ENCODE assay signal across 23 cellular contexts in the genomic region with DNA sequence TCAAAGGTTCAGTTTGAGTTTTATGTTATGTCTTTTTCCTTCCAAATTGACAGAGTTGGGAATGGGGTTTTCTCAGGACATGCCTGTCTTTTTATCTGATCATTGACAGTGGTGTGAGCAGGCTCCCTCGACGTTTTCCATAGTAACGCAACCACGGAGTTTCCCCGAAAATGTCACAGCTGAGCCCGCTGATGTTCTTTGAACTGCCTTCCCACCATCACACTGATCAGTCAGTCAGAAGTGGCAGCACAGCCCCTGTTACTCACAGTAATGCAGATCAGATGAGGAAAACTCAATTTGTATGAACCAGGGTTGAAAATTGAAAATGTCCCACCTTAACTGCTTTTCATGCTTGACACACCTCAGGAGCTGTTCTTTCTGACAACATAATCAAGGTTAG.
"Had no signal": no experiment of that assay in that cellular context is flagged by ENCODE, and none has a peak within 500 bp of the region (broad histone marks: within the 10 kb centered on the region; RNA-seq: fewer than 3 reads in every experiment).

No MANE protein-coding gene starts in this region.

- H3K4me1 Mint-ChIP-seq: naive B cell had no signal

- H3K9me3 ChIP-seq: colonic mucosa, esophagus muscularis mucosa, lower lobe of right lung, prostate gland, SK-N-SH, stomach, transverse colon had no signal

- H3K4me2 ChIP-seq: hepatocyte, neural progenitor cell, SK-N-SH had no signal

- ATAC-seq: effector memory CD8-positive, alpha-beta T cell; left lobe of liver; lower lobe of right lung had no signal

- H3K79me2 ChIP-seq: hepatocyte had no signal

- H3K4me3 ChIP-seq: colonic mucosa, dorsolateral prefrontal cortex, esophagus muscularis mucosa, hepatocyte, lower lobe of right lung, neural progenitor cell, prostate gland, stomach, transverse colon had no signal

- H3K36me3 ChIP-seq: colonic mucosa, esophagus muscularis mucosa, lower lobe of right lung, neural progenitor cell, prostate gland, stomach, transverse colon had no signal

- H2AFZ ChIP-seq: hepatocyte, neural progenitor cell had no signal

- H3K9ac ChIP-seq: neural progenitor cell, SK-N-SH had no signal

- H3K4me1 ChIP-seq: colonic mucosa, esophagus muscularis mucosa, lower lobe of right lung, prostate gland, transverse colon had no signal

- H3K27me3 Mint-ChIP-seq: activated T-cell treated with anti-CD3 and anti-CD28 coated beads, Interleukin-2, amount 50 U/mL, for 24 hours; effector memory CD8-positive, alpha-beta T cell; naive B cell had no signal

- H3K27me3 ChIP-seq: colonic mucosa, dorsolateral prefrontal cortex, esophagus muscularis mucosa, hepatocyte, neural progenitor cell, stomach, transverse colon had no signal

- DNase-seq: activated CD4-positive, alpha-beta T cell treated with anti-CD3 and anti-CD28 coated beads for 1 hour; activated effector memory CD4-positive, alpha-beta T cell treated with Interleukin-2 at 50 U/mL for 16 hours; activated T-cell treated with anti-CD3 and anti-CD28 coated beads, Interleukin-2, amount 50 U/mL, for 24 hours; amniotic stem cell; colonic mucosa; dorsolateral prefrontal cortex; effector memory CD8-positive, alpha-beta T cell; glutamatergic neuron; immature natural killer cell; lower lobe of right lung; naive B cell; SK-N-SH; stimulated activated CD4-positive, alpha-beta T cell treated with anti-CD3 and anti-CD28 coated beads, Interleukin-1b, Interleukin-23, amount 100 ng/mL, for 48 hours; stomach; T-helper 2 cell; transverse colon had no signal

- H3K27ac ChIP-seq: colonic mucosa, dorsolateral prefrontal cortex, esophagus muscularis mucosa, hepatocyte, lower lobe of right lung, neural progenitor cell, prostate gland, stomach, transverse colon, VCaP had no signal

- H3K27ac Mint-ChIP-seq: activated naive CD4-positive, alpha-beta T cell treated with anti-CD3 and anti-CD28 coated beads, Interleukin-2, amount 50 U/mL, for 72 hours; activated T-cell treated with anti-CD3 and anti-CD28 coated beads, Interleukin-2, amount 50 U/mL, for 24 hours; effector memory CD8-positive, alpha-beta T cell; immature natural killer cell; naive B cell; neural progenitor cell had no signal

- H3K36me3 Mint-ChIP-seq: activated naive CD4-positive, alpha-beta T cell treated with anti-CD3 and anti-CD28 coated beads, Interleukin-2, amount 50 U/mL, for 72 hours; immature natural killer cell; naive B cell; neural progenitor cell had no signal

- H3K9me3 Mint-ChIP-seq: activated T-cell treated with anti-CD3 and anti-CD28 coated beads, Interleukin-2, amount 50 U/mL, for 24 hours; effector memory CD8-positive, alpha-beta T cell; immature natural killer cell; naive B cell had no signal

- H3K4me3 Mint-ChIP-seq: activated T-cell treated with anti-CD3 and anti-CD28 coated beads, Interleukin-2, amount 50 U/mL, for 24 hours; effector memory CD8-positive, alpha-beta T cell; immature natural killer cell; naive B cell; neural progenitor cell had no signal
